8 cellular contexts compared by ENCODE assay signal in the genomic region with DNA sequence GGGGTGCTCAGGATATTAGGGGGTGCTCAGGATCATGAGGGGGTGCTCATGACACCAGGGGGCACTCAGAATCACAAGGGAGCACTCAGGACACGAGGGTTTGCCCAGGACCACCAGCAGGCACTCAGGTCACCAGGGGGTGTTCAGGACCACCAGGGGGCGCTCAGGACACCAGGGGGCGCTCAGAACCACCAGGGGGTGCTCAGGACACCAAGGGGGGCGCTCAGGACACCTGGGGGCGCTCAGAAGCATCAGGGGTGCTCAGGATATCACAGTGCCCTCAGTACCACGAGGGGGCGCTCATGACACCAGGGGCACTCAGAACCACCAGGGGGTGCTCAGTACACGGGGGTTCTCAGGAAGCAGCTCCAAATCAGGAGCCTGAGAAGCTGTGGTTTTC.
DNase-seq lines count a peak whose midpoint lies in the region; ATAC-seq and TF ChIP-seq lines count a peak whose summit lies in the region.
"Not testable (repeated sequence)": the region's sequence is repeated elsewhere in the genome, so short reads cannot be mapped to it uniquely, and the experiment has no call there.

No MANE protein-coding gene starts in this region.

- H3K36me3 ChIP-seq in MM.1S (replicated peaks; ENCODE audit: insufficient read depth, low read length), result not testable (repeated sequence)

- not testable (repeated sequence) for H3K27ac ChIP-seq in MM.1S (ENCODE audit: low read length); foreskin keratinocyte

- not testable (repeated sequence) for H3K79me2 ChIP-seq in MM.1S (ENCODE audit: low read length)

- not testable (repeated sequence) for H3K27me3 ChIP-seq in MM.1S (replicated peaks; ENCODE audit: insufficient read depth, low read length); foreskin keratinocyte

- not testable (repeated sequence) for H3K9ac ChIP-seq in MM.1S (ENCODE audit: low read length)

- H3K4me1 ChIP-seq in MM.1S (ENCODE audit: low read length); foreskin keratinocyte: not testable (repeated sequence)

- not testable (repeated sequence) for H2AFZ ChIP-seq in MM.1S (ENCODE audit: low read length)

- H3K9me3 ChIP-seq in MM.1S (replicated peaks; ENCODE audit: insufficient read depth, low read length), result not testable (repeated sequence)

- H3K9me2 ChIP-seq in MM.1S (replicated peaks; ENCODE audit: insufficient read depth, low read length), result not testable (repeated sequence)

- not testable (repeated sequence) for H3K4me3 ChIP-seq in AG09309 (ENCODE audit: control insufficient read depth, low read depth, low read length); GM12864 (ENCODE audit: low read depth, low read length); MM.1S (ENCODE audit: low read length)

- TF ChIP-seq CTCF in AG09309 (IDR thresholded peaks at IDR 0.05; ENCODE audit: control insufficient read depth, insufficient read depth, low read depth, low read length, missing control alignments) (peak; percentile 9), GM12864 (IDR thresholded peaks at IDR 0.05; ENCODE audit: low read depth, low read length, missing control alignments) (peak; percentile 27), MM.1S (IDR thresholded peaks at IDR 0.05; ENCODE audit: low read length) (peak; percentile 34), foreskin keratinocyte (conservative IDR thresholded peaks at IDR 0.05) (peak; percentile 25)

- not testable (repeated sequence) for H3K4me2 ChIP-seq in MM.1S (ENCODE audit: low read depth, low read length)

- not testable (repeated sequence) for ATAC-seq in foreskin keratinocyte; stimulated activated naive CD8-positive, alpha-beta T cell treated with anti-CD3 and anti-CD28 coated beads, Interleukin-15, Interleukin-2, amounts not matched to agents 100 U/mL and 50 U/mL, for 24 hours

- not testable (repeated sequence) for DNase-seq in AG09309 (ENCODE audit: low read depth); GM12864 (ENCODE audit: low read depth); MM.1S; foreskin keratinocyte
- peak; percentile 12 for DNase-seq in RKO (ENCODE audit: low spot score)
- DNase-seq in activated CD4-positive, alpha-beta T cell treated with anti-CD3 and anti-CD28 coated beads for 48 hours, result peak; percentile 35
- DNase-seq in activated naive CD4-positive, alpha-beta T cell treated with Interleukin-2 at 50 U/mL for 16 hours, result peak; percentile 17
- peak; percentile 28 for DNase-seq in stimulated activated naive CD8-positive, alpha-beta T cell treated with anti-CD3 and anti-CD28 coated beads, Interleukin-15, Interleukin-2, amounts not matched to agents 100 U/mL and 50 U/mL, for 24 hours

- H3F3A ChIP-seq in MM.1S (ENCODE audit: insufficient read depth, low read length), result not testable (repeated sequence)

- not testable (repeated sequence) for H4K20me1 ChIP-seq in MM.1S (ENCODE audit: insufficient read depth, low read length)
